Comparison of ENCODE assay signal across 9 cellular contexts in genomic region chr10:119653209-119653608, GRCh38. TPM values are rescaled to one million over a fixed set of nuclear protein-coding genes. Genes with fewer than 3 reads are reported as not detected.
A peak's percentile ranks its signal among the peaks of the same experiment; 100 is the strongest.
DNase-seq lines count a peak whose midpoint lies in the region; ATAC-seq and TF ChIP-seq lines count a peak whose summit lies in the region.
"Had no signal": no experiment of that assay in that cellular context is flagged by ENCODE, and none has a peak within 500 bp of the region (broad histone marks: within the 10 kb centered on the region; RNA-seq: fewer than 3 reads in every experiment).

No MANE protein-coding gene starts in this region.

- 0 out of 2 replicates have a peak, but pooled peaks cover 4% of the 10 kb centered on the region for H3F3A ChIP-seq in GM23338 (replicated peaks; ENCODE audit: low read depth)

- peaks cover 5% of the 10 kb centered on the region; the same call in 1 of the 2 replicates for H4K20me1 ChIP-seq in GM23338 (replicated peaks; ENCODE audit: insufficient read depth)

- H3K27ac Mint-ChIP-seq in GM23338 = no peak overlapping the region

- peak overlapping the region; percentile 50 for H3K4me3 Mint-ChIP-seq in GM23338

- peaks cover 44% of the 10 kb centered on the region for H3K4me1 Mint-ChIP-seq in GM23338

- H3K79me2 ChIP-seq in GM23338 (replicated peaks; ENCODE audit: insufficient read depth) = peaks cover 35% of the 10 kb centered on the region

- no peak for TF ChIP-seq POLR2A in prostate gland (IDR thresholded peaks at IDR 0.05)

- ATAC-seq in GM23338 (no peak), esophagus mucosa (peak; percentile 1), HG02798 (IDR thresholded peaks at IDR 0.05; ENCODE audit: poor library complexity, unreplicated experiment) (no peak), GM18909 (IDR thresholded peaks at IDR 0.05; ENCODE audit: poor library complexity, unreplicated experiment) (no peak), HG02588 (IDR thresholded peaks at IDR 0.05; ENCODE audit: unreplicated experiment) (no peak)

- H3K9ac ChIP-seq in SK-N-MC (ENCODE audit: insufficient read length) = peak overlapping the region; percentile 59

- TF ChIP-seq CTCF in GM23338 (conservative IDR thresholded peaks at IDR 0.05; ENCODE audit: low read depth in 2 of 2) (no peak), prostate gland (IDR thresholded peaks at IDR 0.05) (no peak)

- H3K4me2 ChIP-seq in GM23338 = peak overlapping the region; percentile 89

- no peak overlapping the region for H2AFZ ChIP-seq in GM23338

- no peaks in the 10 kb centered on the region for H3K36me3 Mint-ChIP-seq in GM23338 (ENCODE audit: low read depth)

- DNase-seq in GM23338 (ENCODE audit: low spot score) (no peak), SK-N-MC (ENCODE audit: low read depth, low spot score) (no peak), prostate gland (ENCODE audit: low spot score) (peak; percentile 44), UCSD-AML1 (lab: John Stamatoyannopoulos, UW; ENCODE audit: unreplicated experiment) (no peak)
- DNase-seq: activated gamma-delta T cell treated with Interleukin-2 at 50 U/mL for 16 hours had no signal

- no peaks in the 10 kb centered on the region for H3K9me3 ChIP-seq in SK-N-MC (ENCODE audit: low read depth, low read length)
- no peaks in the 10 kb centered on the region for H3K9me3 ChIP-seq in prostate gland

- no peaks in the 10 kb centered on the region for H3K9me3 Mint-ChIP-seq in GM23338

- intact Hi-C loops in prostate gland (cut with DNase I) = loop anchor here (5.0 kb wide), 1 partner anchor 56 kb away; the partner anchor contains the start of gene TIAL1

- H3K27me3 ChIP-seq in GM23338 (ENCODE audit: insufficient read depth) = peaks cover 4% of the 10 kb centered on the region
- no peaks in the 10 kb centered on the region for H3K27me3 ChIP-seq in prostate gland (replicated peaks; ENCODE audit: insufficient read depth)

- H3K9me2 ChIP-seq in GM23338 (ENCODE audit: insufficient read depth) = no peaks in the 10 kb centered on the region

- H3K4me3 ChIP-seq in GM23338 (peak overlapping the region; percentile 92), SK-N-MC (peak overlapping the region; percentile 81), prostate gland (peak overlapping the region; percentile 97)

- H3K27ac ChIP-seq in GM23338 (ENCODE audit: low read depth) = no peak overlapping the region
- peak overlapping the region; percentile 36; the same call in 1 of the 2 replicates for H3K27ac ChIP-seq in SK-N-MC
- H3K27ac ChIP-seq in prostate gland = peak overlapping the region; percentile 98 to 99

- peaks cover 4% of the 10 kb centered on the region for H3K27me3 Mint-ChIP-seq in GM23338 (ENCODE audit: insufficient read depth, low read depth, poor library complexity)

- H3K36me3 ChIP-seq in GM23338 (ENCODE audit: insufficient read depth) (no peaks in the 10 kb centered on the region), SK-N-MC (ENCODE audit: insufficient read depth, low read length) (no peaks in the 10 kb centered on the region), prostate gland (no peaks in the 10 kb centered on the region)

- H3K4me1 ChIP-seq in GM23338 (ENCODE audit: insufficient read depth) = peaks cover 37% of the 10 kb centered on the region
- peaks cover 12% of the 10 kb centered on the region for H3K4me1 ChIP-seq in prostate gland (replicated peaks)

- WGBS in prostate gland = 11% methylated on average over 1 of the region's 1 CpG

TF ChIP-seq in GM23338, 12 proteins besides CTCF, POLR2A, EP300 and RAD21 (continues in another document):
- TF ChIP-seq POLR2AphosphoS5 (IDR thresholded peaks at IDR 0.05; ENCODE audit: low read depth) = no peak
- no peak for TF ChIP-seq EZH2 (IDR thresholded peaks at IDR 0.05; ENCODE audit: low read depth, unreplicated experiment)
- no peak for TF ChIP-seq JUNB (IDR thresholded peaks at IDR 0.05; ENCODE audit: unreplicated experiment)
- no peak for TF ChIP-seq ZNF462 (CRISPR knock-in tag; IDR thresholded peaks at IDR 0.05)
- no peak for TF ChIP-seq ETS1 (IDR thresholded peaks at IDR 0.05)
- TF ChIP-seq ZNF331 (CRISPR knock-in tag; IDR thresholded peaks at IDR 0.05; ENCODE audit: low read depth) = no peak
- TF ChIP-seq CREB1 (CRISPR knock-in tag; IDR thresholded peaks at IDR 0.05; ENCODE audit: low read depth) = no peak

RNA-seq across cellular contexts. Expression of gene BAG3, which starts 2.0 kb away (rescaled TPM):
- total RNA-seq in GM23338 (2014; rRNA removed; shearing (Covaris generic)) = 8.2 TPM in 2 replicates
- polyA plus RNA-seq in GM23338 (2016; fragmentation: Nextera tagmentation; extraction: Ambion mirVana) = 8.4 and 8.6 TPM in 2 replicates
- total RNA-seq in esophagus mucosa = 59.7 TPM
- total RNA-seq in prostate gland = 10 to 100 TPM; 45.4 to 56.4 TPM

RNA-seq across cellular contexts. Expression of gene TIAL1, which starts 56.4 kb away (rescaled TPM):
- 103 and 131 TPM in 2 replicates for total RNA-seq in GM23338 (2014; rRNA removed; shearing (Covaris generic))
- polyA plus RNA-seq in GM23338 (2016; fragmentation: Nextera tagmentation; extraction: Ambion mirVana) = 87.5 and 92.6 TPM in 2 replicates
- 90.8 TPM for total RNA-seq in esophagus mucosa
- 10 to 100 TPM; 68.7 to 74.3 TPM for total RNA-seq in prostate gland
